ENCODE assay signal across 27 cellular contexts in genomic region chr14:74142523-74142922, GRCh38. TPM values are rescaled to one million over a fixed set of nuclear protein-coding genes. Genes with fewer than 3 reads are reported as not detected.
A peak's percentile ranks its signal among the peaks of the same experiment; 100 is the strongest.
DNase-seq lines count a peak whose midpoint lies in the region; ATAC-seq and TF ChIP-seq lines count a peak whose summit lies in the region.
"Had no signal": no experiment of that assay in that cellular context is flagged by ENCODE, and none has a peak within 500 bp of the region (broad histone marks: within the 10 kb centered on the region; RNA-seq: fewer than 3 reads in every experiment).

No MANE protein-coding gene starts in this region.

- H3K4me2 ChIP-seq in SK-N-SH: no peak overlapping the region

- intact Hi-C loops in left colon (cut with DNase I, micrococcal nuclease): no loop called here
- intact Hi-C loops in mucosa of descending colon (cut with DNase I, micrococcal nuclease): no loop called here
- intact Hi-C loops in body of pancreas (cut with DNase I): no loop called here

- DNase-seq in SK-N-SH (no peak), left colon (no peak), mucosa of descending colon (peak in 1 of 3 donors; percentile 36), body of pancreas (no peak)
- DNase-seq: Caco-2; CD8-positive, alpha-beta T cell; EL; GDM1; HCEC 1CT; Karpas-422; NCI-H1105 treated with DMSO at 0.1 percent for 48 hours; NCI-H1694; NCI-H2029 treated with DMSO at 0.1 percent for 48 hours; NCI-H446 treated with DMSO at 0.1 percent for 48 hours; NCI-H526; NCI-H82; NK-92 treated with Interleukin-12 subunit alpha and Interleukin-12 subunit beta, amount 100 ng/mL, for 24 hours; PC-3; SJCRH30 had no signal

- POLR2A ChIA-PET in SK-N-SH (lab: Yijun Ruan, JAX): no interaction called here

- no peak overlapping the region for H3K4me3 Mint-ChIP-seq in activated T-helper 17 cell treated with anti-CD3 and anti-CD28 coated beads, Interleukin-2, amount 50 U/mL, for 72 hours
- H3K4me3 Mint-ChIP-seq: B cell; CD8-positive, alpha-beta T cell had no signal

- H3K4me3 ChIP-seq in SK-N-SH (ENCODE audit: low read depth in 2 of 2, low read length in 1 of 2) (no peak overlapping the region), mucosa of descending colon (no peak overlapping the region), body of pancreas (no peak overlapping the region)
- H3K4me3 ChIP-seq: GM12878, SJCRH30 had no signal

- H3F3A ChIP-seq in SK-N-SH (replicated peaks; ENCODE audit: insufficient read depth): no peaks in the 10 kb centered on the region

- 91% methylated on average over 4 of the region's 4 CpGs for WGBS in SK-N-SH (ENCODE audit: low lambda C conversion rate)
- WGBS in body of pancreas, 2 donors: 80 to 90% methylated on average over 4 of the region's 4 CpGs

- TF ChIP-seq EP300 in SK-N-SH (IDR thresholded peaks at IDR 0.05; ENCODE audit: borderline replicate concordance in 1 of 2, low read depth in 1 of 2, low read length in 1 of 2): no peak

- H2AFZ ChIP-seq in SK-N-SH (ENCODE audit: low read depth): no peak overlapping the region

- H3K27ac ChIP-seq in SK-N-SH (ENCODE audit: low read depth in 2 of 2, low read length in 1 of 2) (no peak overlapping the region), body of pancreas (no peak overlapping the region)
- H3K27ac ChIP-seq: 22Rv1, C4-2B, HL-60, SJCRH30 had no signal

- no peak for TF ChIP-seq RAD21 in SK-N-SH (IDR thresholded peaks at IDR 0.05; ENCODE audit: low read length)

- H3K36me3 ChIP-seq in SK-N-SH (replicated peaks in 1 of 2; ENCODE audit: control insufficient read depth in 1 of 2, insufficient read depth in 2 of 2, low read length in 1 of 2): peaks cover 0 to 3% of the 10 kb centered on the region in 2 experiments
- H3K36me3 ChIP-seq in mucosa of descending colon (ENCODE audit: low read depth): no peaks in the 10 kb centered on the region
- H3K36me3 ChIP-seq in body of pancreas (replicated peaks in 1 of 2; ENCODE audit: insufficient read depth in 1 of 2, low read depth in 2 of 2): no peaks in the 10 kb centered on the region

- peaks cover 4% of the 10 kb centered on the region for H3K4me1 Mint-ChIP-seq in activated T-helper 17 cell treated with anti-CD3 and anti-CD28 coated beads, Interleukin-2, amount 50 U/mL, for 72 hours

- no peaks in the 10 kb centered on the region for H4K20me1 ChIP-seq in SK-N-SH (ENCODE audit: insufficient read depth)

- no peaks in the 10 kb centered on the region for H3K9me2 ChIP-seq in SK-N-SH

- H3K4me1 ChIP-seq in SK-N-SH (ENCODE audit: control insufficient read depth in 1 of 2, insufficient read depth in 2 of 2, low read depth in 1 of 2, low read length in 1 of 2): peaks cover 0 to 8% of the 10 kb centered on the region in 2 experiments; a peak in 2 of 4 replicates
- peaks cover 20% of the 10 kb centered on the region for H3K4me1 ChIP-seq in mucosa of descending colon (ENCODE audit: low read depth)
- H3K4me1 ChIP-seq in body of pancreas: no peaks in the 10 kb centered on the region

- CTCF ChIA-PET in SK-N-SH (lab: Yijun Ruan, JAX): no interaction called here

- no peaks in the 10 kb centered on the region for H3K27me3 Mint-ChIP-seq in activated T-helper 17 cell treated with anti-CD3 and anti-CD28 coated beads, Interleukin-2, amount 50 U/mL, for 72 hours
- H3K27me3 Mint-ChIP-seq: B cell had no signal

- no peak overlapping the region for H3K9ac ChIP-seq in SK-N-SH

- H3K27me3 ChIP-seq in SK-N-SH (ENCODE audit: insufficient read depth) (no peaks in the 10 kb centered on the region), body of pancreas (no peaks in the 10 kb centered on the region)
- H3K27me3 ChIP-seq: SJCRH30 had no signal

- no peak for TF ChIP-seq POLR2A in body of pancreas (IDR thresholded peaks at IDR 0.05)

- TF ChIP-seq CTCF in SK-N-SH (IDR thresholded peaks at IDR 0.05) (no peak), mucosa of descending colon (IDR thresholded peaks at IDR 0.05) (no peak), body of pancreas (IDR thresholded peaks at IDR 0.05) (no peak)

- ATAC-seq in SK-N-SH treated with all-trans-retinoic acid at 6 μM for 48 hours (no peak), left colon (peak; percentile 75), mucosa of descending colon (peak; percentile 76), body of pancreas (no peak), HG02981 (IDR thresholded peaks at IDR 0.05; ENCODE audit: unreplicated experiment) (no peak)
- no peak for ATAC-seq in activated T-helper 17 cell treated with anti-CD3 and anti-CD28 coated beads, Interleukin-2, amount 50 U/mL, for 72 hours (replicated peaks)
- ATAC-seq: CD8-positive, alpha-beta T cell; GM12878; PC-3 had no signal

- peaks cover 6% of the 10 kb centered on the region for H3K36me3 Mint-ChIP-seq in activated T-helper 17 cell treated with anti-CD3 and anti-CD28 coated beads, Interleukin-2, amount 50 U/mL, for 72 hours (ENCODE audit: low read depth)

- H3K9me3 Mint-ChIP-seq in activated T-helper 17 cell treated with anti-CD3 and anti-CD28 coated beads, Interleukin-2, amount 50 U/mL, for 72 hours: no peaks in the 10 kb centered on the region
- H3K9me3 Mint-ChIP-seq: CD8-positive, alpha-beta T cell had no signal

- H3K79me2 ChIP-seq in SK-N-SH (ENCODE audit: insufficient read depth): no peaks in the 10 kb centered on the region

- no peak overlapping the region for H3K27ac Mint-ChIP-seq in activated T-helper 17 cell treated with anti-CD3 and anti-CD28 coated beads, Interleukin-2, amount 50 U/mL, for 72 hours
- H3K27ac Mint-ChIP-seq: B cell; CD8-positive, alpha-beta T cell had no signal

- H3K9me3 ChIP-seq in SK-N-SH (no peaks in the 10 kb centered on the region), mucosa of descending colon (no peaks in the 10 kb centered on the region), body of pancreas (no peaks in the 10 kb centered on the region)
- H3K9me3 ChIP-seq: Caco-2, SJCRH30 had no signal

TF ChIP-seq in SK-N-SH, 30 proteins besides CTCF, POLR2A, EP300 and RAD21:
- TF ChIP-seq RCOR1 (IDR thresholded peaks at IDR 0.05; ENCODE audit: low read length) (0 out of 2 replicates have a peak, but pooled peaks have one; percentile 18), USF2 (IDR thresholded peaks at IDR 0.05; ENCODE audit: borderline replicate concordance, low read depth, low read length) (no peak)

TF ChIP-seq in SK-N-SH treated with all-trans-retinoic acid at 6 μM for 48 hours, 23 proteins besides CTCF, POLR2A, EP300 and RAD21:
- TF ChIP-seq CREB5 (CRISPR knock-in tag; IDR thresholded peaks at IDR 0.05; ENCODE audit: low read depth): no peak
- TF ChIP-seq PPARA (CRISPR knock-in tag; IDR thresholded peaks at IDR 0.05; ENCODE audit: borderline replicate concordance): no peak
- TF ChIP-seq ZFP3 (CRISPR knock-in tag; IDR thresholded peaks at IDR 0.05): no peak
- no peak for TF ChIP-seq TOX (CRISPR knock-in tag; IDR thresholded peaks at IDR 0.05; ENCODE audit: borderline replicate concordance)
- TF ChIP-seq ZFP30 (CRISPR knock-in tag; IDR thresholded peaks at IDR 0.05): no peak
- TF ChIP-seq ZC3H10 (CRISPR knock-in tag; IDR thresholded peaks at IDR 0.05): no peak
- TF ChIP-seq RARB (CRISPR knock-in tag; IDR thresholded peaks at IDR 0.05): no peak
- TF ChIP-seq CSRNP3 (CRISPR knock-in tag; IDR thresholded peaks at IDR 0.05): no peak
- no peak for TF ChIP-seq ZNF8 (CRISPR knock-in tag; IDR thresholded peaks at IDR 0.05)
- TF ChIP-seq ARNTL (CRISPR knock-in tag; IDR thresholded peaks at IDR 0.05; ENCODE audit: borderline replicate concordance, low read depth): no peak
- no peak for TF ChIP-seq SNAI2 (CRISPR knock-in tag; IDR thresholded peaks at IDR 0.05)
- no peak for TF ChIP-seq TCF4 (CRISPR knock-in tag; IDR thresholded peaks at IDR 0.05; ENCODE audit: borderline replicate concordance)

RNA-seq across cellular contexts. Expression of gene LIN52, which starts 57.8 kb away (rescaled TPM):
- polyA plus RNA-seq in SK-N-SH (2012; rRNA removed): 4.9 and 5.9 TPM in 2 replicates
- 8.1 and 8.7 TPM in 2 replicates for polyA plus RNA-seq in SK-N-SH (2012; cell fraction: cytosol; rRNA removed)
- polyA plus RNA-seq in SK-N-SH (2012; cell fraction: nucleus; rRNA removed): 2.9 and 4.1 TPM in 2 replicates
- total RNA-seq in left colon (1 to 10 TPM; 5.0 to 6.3 TPM), mucosa of descending colon (1 to 10 TPM; 4.1 to 9.0 (median 7.4) TPM), body of pancreas (1 to 10 TPM; 3.9 to 4.6 TPM)
- total RNA-seq in activated T-helper 17 cell treated with anti-CD3 and anti-CD28 coated beads, Interleukin-2, amount 50 U/mL, for 72 hours: 10 to 100 TPM; 15.4 to 19.7 TPM

RNA-seq across cellular contexts. Expression of gene ALDH6A1, which starts 58.3 kb away (rescaled TPM):
- polyA plus RNA-seq in SK-N-SH (2012; rRNA removed): 9.4 and 12.9 TPM in 2 replicates
- 10.8 and 12.6 TPM in 2 replicates for polyA plus RNA-seq in SK-N-SH (2012; cell fraction: cytosol; rRNA removed)
- polyA plus RNA-seq in SK-N-SH (2012; cell fraction: nucleus; rRNA removed): 3.7 and 6.9 TPM in 2 replicates
- total RNA-seq in left colon: 10 to 100 TPM; 29.4 to 47.1 TPM
- 10 to 100 TPM; 26.7 to 42.1 (median 32.6) TPM for total RNA-seq in mucosa of descending colon
- 10 to 100 TPM; 12.3 to 27.2 TPM for total RNA-seq in activated T-helper 17 cell treated with anti-CD3 and anti-CD28 coated beads, Interleukin-2, amount 50 U/mL, for 72 hours
- 10 to 100 TPM; 17.1 to 20.1 TPM for total RNA-seq in body of pancreas

Comparison
In these comparisons a context has a peak if more than half of its experiments do, and no peak if none do; other contexts are left out.
1. ATAC-seq: peak in left colon (single experiment) and mucosa of descending colon (single experiment); none in SK-N-SH treated with all-trans-retinoic acid at 6 μM for 48 hours (single experiment), activated T-helper 17 cell treated with anti-CD3 and anti-CD28 coated beads, Interleukin-2, amount 50 U/mL, for 72 hours (single experiment), body of pancreas (single experiment) and HG02981 (single experiment).